7 cellular contexts compared by ENCODE assay signal in genomic region chr18:49016648-49017539, GRCh38.
DNase-seq lines count a peak whose midpoint lies in the region; FAIRE-seq and TF ChIP-seq lines count a peak whose summit lies in the region.

No MANE protein-coding gene starts in this region.

- no peaks in the 10 kb centered on the region for H4K20me1 ChIP-seq in smooth muscle cell (ENCODE audit: low read depth)

- WGBS in smooth muscle cell (ENCODE audit: low lambda C conversion rate) = 34% methylated on average over 21 of the region's 21 CpGs

- TF ChIP-seq CTCF in cardiac muscle cell (IDR thresholded peaks at IDR 0.05; ENCODE audit: low read depth, low read length) (no peak), smooth muscle cell (IDR thresholded peaks at IDR 0.05; ENCODE audit: borderline replicate concordance, insufficient read depth, poor library complexity, severe bottlenecking) (no peak)

- H3K4me2 ChIP-seq in smooth muscle cell = peak overlapping the region; percentile 79

- H3K79me2 ChIP-seq in smooth muscle cell (ENCODE audit: low read depth) = peaks cover 6% of the 10 kb centered on the region

- no peak overlapping the region for H2AFZ ChIP-seq in smooth muscle cell (ENCODE audit: low read depth)

- H3K4me3 ChIP-seq in SJSA1 (no peak overlapping the region), cardiac muscle cell (no peak overlapping the region), smooth muscle cell (no peak overlapping the region)

- no peaks in the 10 kb centered on the region for H3F3A ChIP-seq in smooth muscle cell (ENCODE audit: low read depth)

- peak; percentile 69 for DNase-seq in H54 (ENCODE audit: insufficient read length, low spot score)
- DNase-seq in SJSA1 (ENCODE audit: low read depth in 1 of 2, low spot score in 2 of 2) = peak; percentile 96
- peak; percentile 61 to 87 for DNase-seq in cardiac muscle cell (ENCODE audit: low read depth in 1 of 2, low spot score in 1 of 2)
- no peak for DNase-seq in smooth muscle cell (lab: John Stamatoyannopoulos, UW; ENCODE audit: unreplicated experiment)
- DNase-seq in hypothalamus (lab: John Stamatoyannopoulos, UW) = no peak
- DNase-seq in NCI-H526 (lab: John Stamatoyannopoulos, UW) = no peak
- no peak for DNase-seq in NCI-H1092 (lab: John Stamatoyannopoulos, UW)

- FAIRE-seq in H54 (lab: Jason Lieb, UNC) = no peak

- H3K27me3 ChIP-seq in SJSA1 (replicated peaks) = no peaks in the 10 kb centered on the region
- no peaks in the 10 kb centered on the region for H3K27me3 ChIP-seq in cardiac muscle cell
- no peaks in the 10 kb centered on the region for H3K27me3 ChIP-seq in smooth muscle cell (ENCODE audit: low read depth)

- peak overlapping the region; percentile 95 for H3K27ac ChIP-seq in SJSA1
- peak overlapping the region; percentile 64 for H3K27ac ChIP-seq in cardiac muscle cell
- peak overlapping the region; percentile 95 for H3K27ac ChIP-seq in smooth muscle cell (ENCODE audit: low read depth)

- H3K36me3 ChIP-seq in SJSA1 (no peaks in the 10 kb centered on the region), cardiac muscle cell (no peaks in the 10 kb centered on the region), smooth muscle cell (ENCODE audit: low read depth) (no peaks in the 10 kb centered on the region)

- H3K9ac ChIP-seq in smooth muscle cell (ENCODE audit: low read depth) = peak overlapping the region; percentile 87

- H3K9me3 ChIP-seq in SJSA1 (replicated peaks) = no peaks in the 10 kb centered on the region
- no peaks in the 10 kb centered on the region for H3K9me3 ChIP-seq in cardiac muscle cell (ENCODE audit: low read depth)
- H3K9me3 ChIP-seq in smooth muscle cell (replicated peaks; ENCODE audit: low read depth) = no peaks in the 10 kb centered on the region

- H3K4me1 ChIP-seq in SJSA1 (replicated peaks) (peaks cover 43% of the 10 kb centered on the region), cardiac muscle cell (ENCODE audit: low read depth) (peaks cover 18% of the 10 kb centered on the region), smooth muscle cell (ENCODE audit: low read depth) (peaks cover 8% of the 10 kb centered on the region)

- TF ChIP-seq POLR2A in H54 (IDR thresholded peaks at IDR 0.05; ENCODE audit: low read depth, low read length) = no peak

Comparison
In these comparisons a context has a peak if more than half of its experiments do, and no peak if none do; other contexts are left out.
1. DNase-seq: peak in H54 (single experiment), SJSA1 (2 of 2) and cardiac muscle cell (2 of 2); none in smooth muscle cell (single experiment), hypothalamus (0 of 51), NCI-H526 (0 of 2) and NCI-H1092 (single experiment).
2. Peak in every context shown above with its lines, with median percentiles within 50 percentile points of each other: H3K27ac ChIP-seq.